In the genomic region with DNA sequence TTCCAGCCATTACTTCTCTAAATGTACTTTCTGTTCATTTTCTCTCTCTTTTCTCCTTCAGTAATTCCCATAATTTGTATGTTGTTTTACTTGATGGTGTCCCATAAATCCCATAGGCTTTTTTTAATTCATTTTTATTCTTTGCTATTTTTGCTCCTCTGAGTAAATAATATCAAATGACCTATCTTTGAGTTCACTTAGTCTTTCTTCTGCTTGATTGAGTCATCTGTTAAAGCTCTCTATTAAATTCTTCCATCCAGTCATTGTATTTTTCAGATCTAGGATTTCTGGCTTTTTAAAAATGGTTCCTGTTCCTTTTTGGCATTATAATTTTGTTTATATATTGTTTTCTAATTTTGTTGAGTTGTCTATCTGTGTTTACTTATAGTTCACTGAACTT, we compare ENCODE assay signal across 23 cellular contexts. TPM values are rescaled to one million over a fixed set of nuclear protein-coding genes. Genes with fewer than 3 reads are reported as not detected.
DNase-seq lines count a peak whose midpoint lies in the region; ATAC-seq and TF ChIP-seq lines count a peak whose summit lies in the region.
"Had no signal": no experiment of that assay in that cellular context is flagged by ENCODE, and none has a peak within 500 bp of the region (broad histone marks: within the 10 kb centered on the region; RNA-seq: fewer than 3 reads in every experiment).

No MANE protein-coding gene starts in this region.

- POLR2A ChIA-PET in CD4-positive, alpha-beta T cell (lab: Charles Lee), result interaction anchor here (1.1 kb wide), 1 partner anchor 18 kb away, joined by 5 read pairs; no protein-coding TSS in a partner anchor
- POLR2A ChIA-PET in MCF 10A (lab: Yijun Ruan, JAX), result no interaction called here

- peak overlapping the region; percentile 59 for H3K27ac Mint-ChIP-seq in activated naive CD4-positive, alpha-beta T cell treated with anti-CD3 and anti-CD28 coated beads for 36 hours
- no peak overlapping the region for H3K27ac Mint-ChIP-seq in activated naive CD4-positive, alpha-beta T cell treated with anti-CD3 and anti-CD28 coated beads, Interleukin-2, amount 10 ng/mL, durations not matched to agents 7 days and 5 days
- peak overlapping the region; percentile 59 for H3K27ac Mint-ChIP-seq in CD4-positive, alpha-beta T cell
- H3K27ac Mint-ChIP-seq in T-helper 17 cell, result peak overlapping the region; percentile 77
- peak overlapping the region; percentile 43 for H3K27ac Mint-ChIP-seq in memory B cell
- H3K27ac Mint-ChIP-seq in MCF 10A (ENCODE audit: low read depth, unreplicated experiment), result no peak overlapping the region
- H3K27ac Mint-ChIP-seq: HFFc6 had no signal

- no peak overlapping the region for H3K27ac ChIP-seq in CD4-positive, alpha-beta T cell (ENCODE audit: low read depth, low read length)
- H3K27ac ChIP-seq: C4-2B had no signal

- no peak for DNase-seq in activated naive CD4-positive, alpha-beta T cell treated with anti-CD3 and anti-CD28 coated beads for 36 hours
- no peak for DNase-seq in activated naive CD4-positive, alpha-beta T cell treated with anti-CD3 and anti-CD28 coated beads, Interleukin-2, amount 10 ng/mL, durations not matched to agents 7 days and 5 days
- no peak for DNase-seq in CD4-positive, alpha-beta T cell
- DNase-seq in T-helper 17 cell (no peak), memory B cell (ENCODE audit: low spot score in 2 of 2) (no peak), DMS114 treated with DMSO at 0.1 percent for 48 hours (lab: John Stamatoyannopoulos, UW; ENCODE audit: unreplicated experiment) (no peak), NK-92 (lab: John Stamatoyannopoulos, UW; ENCODE audit: unreplicated experiment) (no peak), MCF 10A (ENCODE audit: unreplicated experiment) (no peak)
- DNase-seq: AML-193, EL, GF-D8, H7, HFFc6, KG1, NCI-H1105, NCI-H146, NCI-H2029 treated with DMSO at 0.1 percent for 48 hours, NCI-H345, NCI-H524, NCI-H82, Peyer's patch had no signal

- no peaks in the 10 kb centered on the region for H3K27me3 Mint-ChIP-seq in activated naive CD4-positive, alpha-beta T cell treated with anti-CD3 and anti-CD28 coated beads for 36 hours (ENCODE audit: low read depth)
- no peaks in the 10 kb centered on the region for H3K27me3 Mint-ChIP-seq in activated naive CD4-positive, alpha-beta T cell treated with anti-CD3 and anti-CD28 coated beads, Interleukin-2, amount 10 ng/mL, durations not matched to agents 7 days and 5 days
- H3K27me3 Mint-ChIP-seq in CD4-positive, alpha-beta T cell, result no peaks in the 10 kb centered on the region
- H3K27me3 Mint-ChIP-seq in T-helper 17 cell, result no peaks in the 10 kb centered on the region
- H3K27me3 Mint-ChIP-seq in memory B cell, result no peaks in the 10 kb centered on the region
- H3K27me3 Mint-ChIP-seq in MCF 10A (ENCODE audit: insufficient read depth, unreplicated experiment), result no peaks in the 10 kb centered on the region

- H3K27me3 ChIP-seq in CD4-positive, alpha-beta T cell (ENCODE audit: control insufficient read depth, insufficient read depth, low read length), result no peaks in the 10 kb centered on the region
- H3K27me3 ChIP-seq: Peyer's patch had no signal

- peaks cover 15% of the 10 kb centered on the region for H3K9me3 ChIP-seq in CD4-positive, alpha-beta T cell (ENCODE audit: control insufficient read depth, low read length)
- H3K9me3 ChIP-seq in T-helper 17 cell (ENCODE audit: control insufficient read depth, low read length, poor library complexity, severe bottlenecking), result peaks cover 9% of the 10 kb centered on the region

- H3K4me3 Mint-ChIP-seq in activated naive CD4-positive, alpha-beta T cell treated with anti-CD3 and anti-CD28 coated beads for 36 hours, result no peak overlapping the region
- H3K4me3 Mint-ChIP-seq in activated naive CD4-positive, alpha-beta T cell treated with anti-CD3 and anti-CD28 coated beads, Interleukin-2, amount 10 ng/mL, durations not matched to agents 7 days and 5 days, result no peak overlapping the region
- H3K4me3 Mint-ChIP-seq in CD4-positive, alpha-beta T cell, result no peak overlapping the region
- H3K4me3 Mint-ChIP-seq in T-helper 17 cell (no peak overlapping the region), memory B cell (no peak overlapping the region), MCF 10A (ENCODE audit: unreplicated experiment) (no peak overlapping the region)
- H3K4me3 Mint-ChIP-seq: HFFc6 had no signal

- CTCF ChIA-PET in activated naive CD4-positive, alpha-beta T cell treated with anti-CD3 and anti-CD28 coated beads for 36 hours (lab: Charles Lee), result no interaction called here
- CTCF ChIA-PET in activated naive CD4-positive, alpha-beta T cell treated with anti-CD3 and anti-CD28 coated beads, Interleukin-2, amount 10 ng/mL, durations not matched to agents 7 days and 5 days (lab: Charles Lee), result no interaction called here
- CTCF ChIA-PET in CD4-positive, alpha-beta T cell (lab: Charles Lee), result no interaction called here
- CTCF ChIA-PET in MCF 10A (lab: Yijun Ruan, JAX), result interaction anchor here (0.7 kb wide), 1 partner anchor 370 kb away, joined by 3 read pairs; no protein-coding TSS in a partner anchor

- no peak for TF ChIP-seq CTCF in CD4-positive, alpha-beta T cell (IDR thresholded peaks at IDR 0.05)
- no peak for TF ChIP-seq CTCF in MCF 10A (IDR thresholded peaks at IDR 0.05; ENCODE audit: unreplicated experiment)

- peaks cover 12% of the 10 kb centered on the region for H3K9me3 Mint-ChIP-seq in activated naive CD4-positive, alpha-beta T cell treated with anti-CD3 and anti-CD28 coated beads for 36 hours
- H3K9me3 Mint-ChIP-seq in activated naive CD4-positive, alpha-beta T cell treated with anti-CD3 and anti-CD28 coated beads, Interleukin-2, amount 10 ng/mL, durations not matched to agents 7 days and 5 days, result peaks cover 24% of the 10 kb centered on the region
- peaks cover 3% of the 10 kb centered on the region for H3K9me3 Mint-ChIP-seq in CD4-positive, alpha-beta T cell
- H3K9me3 Mint-ChIP-seq in memory B cell (peaks cover 5% of the 10 kb centered on the region), MCF 10A (ENCODE audit: unreplicated experiment) (peaks cover 7% of the 10 kb centered on the region)

- H3K4me1 Mint-ChIP-seq in activated naive CD4-positive, alpha-beta T cell treated with anti-CD3 and anti-CD28 coated beads for 36 hours (ENCODE audit: low read depth), result peaks cover 66% of the 10 kb centered on the region
- peaks cover 64% of the 10 kb centered on the region for H3K4me1 Mint-ChIP-seq in activated naive CD4-positive, alpha-beta T cell treated with anti-CD3 and anti-CD28 coated beads, Interleukin-2, amount 10 ng/mL, durations not matched to agents 7 days and 5 days
- H3K4me1 Mint-ChIP-seq in CD4-positive, alpha-beta T cell (ENCODE audit: low read depth), result peaks cover 68% of the 10 kb centered on the region
- H3K4me1 Mint-ChIP-seq in T-helper 17 cell (peaks cover 52% of the 10 kb centered on the region), memory B cell (peaks cover 58% of the 10 kb centered on the region), MCF 10A (ENCODE audit: insufficient read depth, unreplicated experiment) (peaks cover 27% of the 10 kb centered on the region)

- peaks cover 67% of the 10 kb centered on the region for H3K36me3 Mint-ChIP-seq in activated naive CD4-positive, alpha-beta T cell treated with anti-CD3 and anti-CD28 coated beads for 36 hours (ENCODE audit: low read depth)
- peaks cover 86% of the 10 kb centered on the region for H3K36me3 Mint-ChIP-seq in activated naive CD4-positive, alpha-beta T cell treated with anti-CD3 and anti-CD28 coated beads, Interleukin-2, amount 10 ng/mL, durations not matched to agents 7 days and 5 days
- peaks cover 91% of the 10 kb centered on the region for H3K36me3 Mint-ChIP-seq in CD4-positive, alpha-beta T cell (ENCODE audit: low read depth)
- H3K36me3 Mint-ChIP-seq in T-helper 17 cell (ENCODE audit: low read depth) (peaks cover 15% of the 10 kb centered on the region), memory B cell (peaks cover 49% of the 10 kb centered on the region), MCF 10A (ENCODE audit: insufficient read depth, unreplicated experiment) (peaks cover 26% of the 10 kb centered on the region)

- no peak for ATAC-seq in CD4-positive, alpha-beta T cell (ENCODE audit: poor library complexity)
- no peak for ATAC-seq in T-helper 17 cell
- ATAC-seq in memory B cell (ENCODE audit: low read depth), result no peak
- ATAC-seq: SK-N-SH treated with all-trans-retinoic acid at 6 μM for 48 hours had no signal

- intact Hi-C loops in activated naive CD4-positive, alpha-beta T cell treated with anti-CD3 and anti-CD28 coated beads for 36 hours (cut with micrococcal nuclease), result no loop called here
- intact Hi-C loops in CD4-positive, alpha-beta T cell (cut with DNase I, micrococcal nuclease), result no loop called here
- intact Hi-C loops in MCF 10A (cut with micrococcal nuclease), result no loop called here

- BruUV-seq in MCF 10A (replicated peaks; lab: Mats Ljungman, UMichigan), result no TSS peak

RNA-seq across cellular contexts. Expression of a gene that starts 13.5 kb away (rescaled TPM):
- 100 to 1,000 TPM; 145 to 151 TPM for total RNA-seq in activated naive CD4-positive, alpha-beta T cell treated with anti-CD3 and anti-CD28 coated beads for 36 hours
- 100 to 1,000 TPM; 242 to 243 TPM for total RNA-seq in CD4-positive, alpha-beta T cell
- 100 to 1,000 TPM; 220 to 246 TPM for total RNA-seq in T-helper 17 cell
- 54.5 and 56.9 TPM in 2 replicates for total RNA-seq in MCF 10A (2022)
- total RNA-seq: H7 had no signal

Comparison
In these comparisons a context has a peak if more than half of its experiments do, and no peak if none do; other contexts are left out.
1. H3K27ac Mint-ChIP-seq: peak in activated naive CD4-positive, alpha-beta T cell treated with anti-CD3 and anti-CD28 coated beads for 36 hours (single experiment), CD4-positive, alpha-beta T cell (single experiment), T-helper 17 cell (single experiment) and memory B cell (single experiment); none in activated naive CD4-positive, alpha-beta T cell treated with anti-CD3 and anti-CD28 coated beads, Interleukin-2, amount 10 ng/mL, durations not matched to agents 7 days and 5 days (single experiment) and MCF 10A (single experiment).